1 cellular context compared by ENCODE assay signal in genomic region chr20:58297394-58297793, GRCh38.
TF ChIP-seq lines count a peak whose summit lies in the region.

No MANE protein-coding gene starts in this region.

TF ChIP-seq in HepG2, 621 proteins besides CTCF, POLR2A, EP300 and RAD21 (continued from another document):
- TF ChIP-seq MEIS1 (CRISPR knock-in tag; IDR thresholded peaks at IDR 0.05; ENCODE audit: borderline replicate concordance) (no peak), JUNB (CRISPR knock-in tag; IDR thresholded peaks at IDR 0.05; ENCODE audit: borderline replicate concordance) (no peak), PBX2 (CRISPR knock-in tag; IDR thresholded peaks at IDR 0.05) (no peak), SALL1 (CRISPR knock-in tag; IDR thresholded peaks at IDR 0.05) (peak; percentile 41; the same call in 1 of the 2 replicates), PHF5A (CRISPR knock-in tag; IDR thresholded peaks at IDR 0.05; ENCODE audit: low read depth, unreplicated experiment) (no peak), PRPF4 (IDR thresholded peaks at IDR 0.05; ENCODE audit: low read depth, low read length, poor library complexity, severe bottlenecking) (no peak), E2F1 (CRISPR knock-in tag; IDR thresholded peaks at IDR 0.05) (no peak), FOXO4 (CRISPR knock-in tag; conservative IDR thresholded peaks at IDR 0.05) (no peak), NFKB2 (CRISPR knock-in tag; IDR thresholded peaks at IDR 0.05; ENCODE audit: borderline replicate concordance) (no peak), ZBTB44 (CRISPR knock-in tag; IDR thresholded peaks at IDR 0.05) (no peak), RFX1 (IDR thresholded peaks at IDR 0.05) (no peak), CENPX (CRISPR knock-in tag; IDR thresholded peaks at IDR 0.05) (no peak), POGK (CRISPR knock-in tag; conservative IDR thresholded peaks at IDR 0.05) (no peak), ZNF337 (CRISPR knock-in tag; IDR thresholded peaks at IDR 0.05; ENCODE audit: borderline replicate concordance, low read depth) (no peak), MXD1 (CRISPR knock-in tag; IDR thresholded peaks at IDR 0.05) (no peak), ATF7-NPFF (CRISPR knock-in tag; IDR thresholded peaks at IDR 0.05; ENCODE audit: low read depth) (no peak), ZNF747 (CRISPR knock-in tag; IDR thresholded peaks at IDR 0.05; ENCODE audit: borderline replicate concordance) (no peak), KLF6 (CRISPR knock-in tag; IDR thresholded peaks at IDR 0.05) (no peak), SOX5 (CRISPR knock-in tag; IDR thresholded peaks at IDR 0.05; ENCODE audit: borderline replicate concordance) (0 out of 2 replicates have a peak, but pooled peaks have one; percentile 8), USF2 (IDR thresholded peaks at IDR 0.05; ENCODE audit: low read depth, low read length) (no peak), USF2 (CRISPR knock-in tag; IDR thresholded peaks at IDR 0.05; ENCODE audit: borderline replicate concordance) (no peak), SMAD1 (CRISPR knock-in tag; IDR thresholded peaks at IDR 0.05; ENCODE audit: borderline replicate concordance, low read depth) (no peak), ZBTB49 (CRISPR knock-in tag; IDR thresholded peaks at IDR 0.05; ENCODE audit: borderline replicate concordance) (no peak), NRL (CRISPR knock-in tag; IDR thresholded peaks at IDR 0.05; ENCODE audit: borderline replicate concordance) (no peak), ZNF362 (CRISPR knock-in tag; IDR thresholded peaks at IDR 0.05; ENCODE audit: borderline replicate concordance) (peak; percentile 78), SRSF1 (optimal IDR thresholded peaks at IDR 0.05; ENCODE audit: low read depth, low read length) (no peak), PHF21A (CRISPR knock-in tag; IDR thresholded peaks at IDR 0.05) (no peak), ZNF549 (CRISPR knock-in tag; IDR thresholded peaks at IDR 0.05) (no peak), ZNF343 (CRISPR knock-in tag; IDR thresholded peaks at IDR 0.05) (no peak)
